ENCODE assay signal across 8 cellular contexts in genomic region chr9:137077010-137077747, GRCh38. TPM values are rescaled to one million over a fixed set of nuclear protein-coding genes. Genes with fewer than 3 reads are reported as not detected.
DNase-seq lines count a peak whose midpoint lies in the region; ATAC-seq and TF ChIP-seq lines count a peak whose summit lies in the region.

Gene UAP1L1 (plus strand): TSS chr9:137077517. CDS start chr9:137077533, 16 bp downstream.

- POLR2A ChIA-PET in CD4-positive, alpha-beta T cell (lab: Charles Lee) = interaction anchor here (0.6 to 2.7 kb wide), 7 partner anchors 9 to 286 kb away, joined by 3 to 24 read pairs (median 4); partner anchors contain the start of genes MAN1B1 and TMEM141

- H3K4me1 ChIP-seq in lower lobe of right lung = peaks cover 15% of the 10 kb centered on the region

- no peaks in the 10 kb centered on the region for H3K9me3 Mint-ChIP-seq in CD4-positive, alpha-beta T cell
- H3K9me3 Mint-ChIP-seq in activated CD4-positive, alpha-beta T cell treated with anti-CD3 and anti-CD28 coated beads, Interleukin-2, amount 10 ng/mL, durations not matched to agents 24 days and 14 days = no peaks in the 10 kb centered on the region

- no peaks in the 10 kb centered on the region for H3K27me3 Mint-ChIP-seq in CD4-positive, alpha-beta T cell
- H3K27me3 Mint-ChIP-seq in activated CD4-positive, alpha-beta T cell treated with anti-CD3 and anti-CD28 coated beads, Interleukin-2, amount 10 ng/mL, durations not matched to agents 24 days and 14 days = no peaks in the 10 kb centered on the region

- H3K36me3 ChIP-seq in lower lobe of right lung = peaks cover 38% of the 10 kb centered on the region

- H3K27ac Mint-ChIP-seq in CD4-positive, alpha-beta T cell = no peak within 1 kb of the TSS
- H3K27ac Mint-ChIP-seq in activated CD4-positive, alpha-beta T cell treated with anti-CD3 and anti-CD28 coated beads, Interleukin-2, amount 10 ng/mL, durations not matched to agents 24 days and 14 days = peak within 1 kb of the TSS; percentile 66

- no peak within 1 kb of the TSS for H3K27ac ChIP-seq in CD4-positive, alpha-beta T cell (ENCODE audit: low read depth, low read length)
- peak within 1 kb of the TSS; percentile 78 for H3K27ac ChIP-seq in lower lobe of right lung

- CTCF ChIA-PET in CD4-positive, alpha-beta T cell (lab: Charles Lee) = interaction anchor here (0.8 to 1.6 kb wide), 6 partner anchors 9 to 48 kb away, joined by 3 to 7 read pairs (median 4); partner anchors contain the start of gene MAN1B1

- H3K4me3 Mint-ChIP-seq in CD4-positive, alpha-beta T cell = peak within 1 kb of the TSS; percentile 78
- peak within 1 kb of the TSS; percentile 78 for H3K4me3 Mint-ChIP-seq in activated CD4-positive, alpha-beta T cell treated with anti-CD3 and anti-CD28 coated beads, Interleukin-2, amount 10 ng/mL, durations not matched to agents 24 days and 14 days

- H3K4me1 Mint-ChIP-seq in CD4-positive, alpha-beta T cell (ENCODE audit: low read depth) = peaks cover 3% of the 10 kb centered on the region
- H3K4me1 Mint-ChIP-seq in activated CD4-positive, alpha-beta T cell treated with anti-CD3 and anti-CD28 coated beads, Interleukin-2, amount 10 ng/mL, durations not matched to agents 24 days and 14 days = peaks cover 3% of the 10 kb centered on the region

- peaks cover 4% of the 10 kb centered on the region for H3K36me3 Mint-ChIP-seq in CD4-positive, alpha-beta T cell (ENCODE audit: low read depth)
- H3K36me3 Mint-ChIP-seq in activated CD4-positive, alpha-beta T cell treated with anti-CD3 and anti-CD28 coated beads, Interleukin-2, amount 10 ng/mL, durations not matched to agents 24 days and 14 days (ENCODE audit: low read depth) = peaks cover 8% of the 10 kb centered on the region

- peak within 1 kb of the TSS; percentile 76 for H3K4me3 ChIP-seq in lower lobe of right lung

- intact Hi-C loops in CD4-positive, alpha-beta T cell (cut with DNase I, micrococcal nuclease) = no loop called here
- intact Hi-C loops in activated CD4-positive, alpha-beta T cell treated with anti-CD3 and anti-CD28 coated beads, Interleukin-2, amount 10 ng/mL, durations not matched to agents 24 days and 14 days (cut with micrococcal nuclease) = loop anchor here (1.0 kb wide), 1 partner anchor 9 kb away; the partner anchor contains the start of gene MAN1B1
- intact Hi-C loops in lower lobe of right lung (cut with DNase I) = no loop called here

- no peaks in the 10 kb centered on the region for H3K27me3 ChIP-seq in CD4-positive, alpha-beta T cell (ENCODE audit: control insufficient read depth, insufficient read depth, low read length)
- no peaks in the 10 kb centered on the region for H3K27me3 ChIP-seq in lower lobe of right lung (ENCODE audit: low read depth)

- DNase-seq in CD4-positive, alpha-beta T cell = peak in 6 of 10 experiments; percentile 15 to 48 (median 38)
- DNase-seq in LoVo (ENCODE audit: low spot score) (peak; percentile 47), lower lobe of right lung (peak; percentile 92), NCI-H187 treated with DMSO at 0.1 percent for 48 hours (lab: John Stamatoyannopoulos, UW) (no peak)
- peak; percentile 91 for DNase-seq in activated CD4-positive, alpha-beta T cell treated with anti-CD3 and anti-CD28 coated beads, Interleukin-2, amount 10 ng/mL, durations not matched to agents 24 days and 14 days
- peak; percentile 38 for DNase-seq in effector CD4-positive, alpha-beta T cell
- peak; percentile 73 for DNase-seq in stimulated activated CD8-positive, alpha-beta memory T cell treated with anti-CD3 and anti-CD28 coated beads, Interleukin-4, amount 100 ng/mL, for 48 hours

- peak; percentile 76 for ATAC-seq in CD4-positive, alpha-beta T cell (ENCODE audit: poor library complexity)
- ATAC-seq in GM19455 (IDR thresholded peaks at IDR 0.05; ENCODE audit: unreplicated experiment) (peak; percentile 48), lower lobe of right lung (peak; percentile 74 to 79)

- TF ChIP-seq CTCF in CD4-positive, alpha-beta T cell (IDR thresholded peaks at IDR 0.05) = no peak
- no peak for TF ChIP-seq CTCF in lower lobe of right lung (IDR thresholded peaks at IDR 0.05)

- no peaks in the 10 kb centered on the region for H3K9me3 ChIP-seq in CD4-positive, alpha-beta T cell (ENCODE audit: control insufficient read depth, low read length)
- H3K9me3 ChIP-seq in lower lobe of right lung = no peaks in the 10 kb centered on the region

RNA-seq across cellular contexts. Expression of gene UAP1L1, which starts in this region (rescaled TPM):
- total RNA-seq in CD4-positive, alpha-beta T cell = 1 to 10 TPM; 6.5 to 6.8 TPM
- total RNA-seq in activated CD4-positive, alpha-beta T cell treated with anti-CD3 and anti-CD28 coated beads, Interleukin-2, amount 10 ng/mL, durations not matched to agents 24 days and 14 days = 17.1 and 19.1 TPM in 2 replicates
- 29.7 TPM for total RNA-seq in lower lobe of right lung
